1 cellular context compared by ENCODE assay signal in the genomic region with DNA sequence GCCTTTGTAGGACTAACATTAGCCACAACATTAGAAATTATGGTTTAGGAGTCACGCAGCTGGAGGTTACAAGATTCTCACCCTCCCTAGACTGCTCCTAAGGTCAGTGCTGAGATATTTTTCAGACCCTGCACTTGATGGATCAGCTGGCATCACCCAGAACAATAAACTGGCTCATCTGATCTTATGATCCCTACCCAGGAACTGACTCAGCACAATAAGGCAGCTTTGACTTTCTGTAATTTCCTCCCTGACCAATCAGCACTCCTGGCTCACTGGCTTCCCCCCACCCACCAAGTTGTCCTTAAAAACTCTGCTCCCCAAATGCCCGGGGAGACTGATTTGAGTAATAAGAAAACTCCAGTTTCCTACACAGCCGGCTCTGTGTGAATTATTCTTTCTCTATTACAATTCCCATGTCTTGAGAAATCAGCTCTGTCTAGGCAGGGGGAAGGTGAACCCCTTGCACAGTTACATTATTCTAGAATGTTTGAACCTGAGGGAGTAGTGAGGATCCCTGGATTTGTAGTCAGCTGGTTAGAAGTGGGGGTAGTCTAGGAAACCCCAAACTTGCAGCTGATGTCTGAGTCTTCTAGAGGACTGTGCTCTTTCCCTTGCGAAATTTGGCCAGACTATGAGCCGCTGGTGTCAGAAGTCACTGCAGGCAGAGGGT.
A peak's percentile ranks its signal among the peaks of the same experiment; 100 is the strongest.
TF ChIP-seq lines count a peak whose summit lies in the region.

No MANE protein-coding gene starts in this region.

TF ChIP-seq in K562, 482 proteins besides CTCF, POLR2A, EP300 and RAD21 (continued from another document and continues in another):
- TF ChIP-seq, protein P1, sequence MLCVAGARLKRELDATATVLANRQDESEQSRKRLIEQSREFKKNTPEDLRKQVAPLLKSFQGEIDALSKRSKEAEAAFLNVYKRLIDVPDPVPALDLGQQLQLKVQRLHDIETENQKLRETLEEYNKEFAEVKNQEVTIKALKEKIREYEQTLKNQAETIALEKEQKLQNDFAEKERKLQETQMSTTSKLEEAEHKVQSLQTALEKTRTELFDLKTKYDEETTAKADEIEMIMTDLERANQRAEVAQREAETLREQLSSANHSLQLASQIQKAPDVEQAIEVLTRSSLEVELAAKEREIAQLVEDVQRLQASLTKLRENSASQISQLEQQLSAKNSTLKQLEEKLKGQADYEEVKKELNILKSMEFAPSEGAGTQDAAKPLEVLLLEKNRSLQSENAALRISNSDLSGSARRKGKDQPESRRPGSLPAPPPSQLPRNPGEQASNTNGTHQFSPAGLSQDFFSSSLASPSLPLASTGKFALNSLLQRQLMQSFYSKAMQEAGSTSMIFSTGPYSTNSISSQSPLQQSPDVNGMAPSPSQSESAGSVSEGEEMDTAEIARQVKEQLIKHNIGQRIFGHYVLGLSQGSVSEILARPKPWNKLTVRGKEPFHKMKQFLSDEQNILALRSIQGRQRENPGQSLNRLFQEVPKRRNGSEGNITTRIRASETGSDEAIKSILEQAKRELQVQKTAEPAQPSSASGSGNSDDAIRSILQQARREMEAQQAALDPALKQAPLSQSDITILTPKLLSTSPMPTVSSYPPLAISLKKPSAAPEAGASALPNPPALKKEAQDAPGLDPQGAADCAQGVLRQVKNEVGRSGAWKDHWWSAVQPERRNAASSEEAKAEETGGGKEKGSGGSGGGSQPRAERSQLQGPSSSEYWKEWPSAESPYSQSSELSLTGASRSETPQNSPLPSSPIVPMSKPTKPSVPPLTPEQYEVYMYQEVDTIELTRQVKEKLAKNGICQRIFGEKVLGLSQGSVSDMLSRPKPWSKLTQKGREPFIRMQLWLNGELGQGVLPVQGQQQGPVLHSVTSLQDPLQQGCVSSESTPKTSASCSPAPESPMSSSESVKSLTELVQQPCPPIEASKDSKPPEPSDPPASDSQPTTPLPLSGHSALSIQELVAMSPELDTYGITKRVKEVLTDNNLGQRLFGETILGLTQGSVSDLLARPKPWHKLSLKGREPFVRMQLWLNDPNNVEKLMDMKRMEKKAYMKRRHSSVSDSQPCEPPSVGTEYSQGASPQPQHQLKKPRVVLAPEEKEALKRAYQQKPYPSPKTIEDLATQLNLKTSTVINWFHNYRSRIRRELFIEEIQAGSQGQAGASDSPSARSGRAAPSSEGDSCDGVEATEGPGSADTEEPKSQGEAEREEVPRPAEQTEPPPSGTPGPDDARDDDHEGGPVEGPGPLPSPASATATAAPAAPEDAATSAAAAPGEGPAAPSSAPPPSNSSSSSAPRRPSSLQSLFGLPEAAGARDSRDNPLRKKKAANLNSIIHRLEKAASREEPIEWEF (CRISPR knock-in tag; IDR thresholded peaks at IDR 0.05): no peak
- TF ChIP-seq NFE2 (IDR thresholded peaks at IDR 0.05; ENCODE audit: low read depth): peak; percentile 79
- TF ChIP-seq, protein P2, sequence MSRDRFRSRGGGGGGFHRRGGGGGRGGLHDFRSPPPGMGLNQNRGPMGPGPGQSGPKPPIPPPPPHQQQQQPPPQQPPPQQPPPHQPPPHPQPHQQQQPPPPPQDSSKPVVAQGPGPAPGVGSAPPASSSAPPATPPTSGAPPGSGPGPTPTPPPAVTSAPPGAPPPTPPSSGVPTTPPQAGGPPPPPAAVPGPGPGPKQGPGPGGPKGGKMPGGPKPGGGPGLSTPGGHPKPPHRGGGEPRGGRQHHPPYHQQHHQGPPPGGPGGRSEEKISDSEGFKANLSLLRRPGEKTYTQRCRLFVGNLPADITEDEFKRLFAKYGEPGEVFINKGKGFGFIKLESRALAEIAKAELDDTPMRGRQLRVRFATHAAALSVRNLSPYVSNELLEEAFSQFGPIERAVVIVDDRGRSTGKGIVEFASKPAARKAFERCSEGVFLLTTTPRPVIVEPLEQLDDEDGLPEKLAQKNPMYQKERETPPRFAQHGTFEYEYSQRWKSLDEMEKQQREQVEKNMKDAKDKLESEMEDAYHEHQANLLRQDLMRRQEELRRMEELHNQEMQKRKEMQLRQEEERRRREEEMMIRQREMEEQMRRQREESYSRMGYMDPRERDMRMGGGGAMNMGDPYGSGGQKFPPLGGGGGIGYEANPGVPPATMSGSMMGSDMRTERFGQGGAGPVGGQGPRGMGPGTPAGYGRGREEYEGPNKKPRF (IDR thresholded peaks at IDR 0.05; ENCODE audit: low read depth, low read length): no peak
- TF ChIP-seq SMARCB1 (IDR thresholded peaks at IDR 0.05; ENCODE audit: insufficient read length, low read depth): no peak
- no peak for TF ChIP-seq ARID2 (IDR thresholded peaks at IDR 0.05)
- no peak for TF ChIP-seq HCFC1 (IDR thresholded peaks at IDR 0.05; ENCODE audit: low read depth, low read length)
- peak; percentile 98 for TF ChIP-seq ZNF316 (IDR thresholded peaks at IDR 0.05)
- no peak for TF ChIP-seq TCF7L2 (IDR thresholded peaks at IDR 0.05; ENCODE audit: low read depth, low read length)
- no peak for TF ChIP-seq ZNF766 (CRISPR knock-in tag; conservative IDR thresholded peaks at IDR 0.05)
- TF ChIP-seq MAFF (IDR thresholded peaks at IDR 0.05; ENCODE audit: low read length): peak; percentile 70
- no peak for TF ChIP-seq ZNF24 (IDR thresholded peaks at IDR 0.05)
- TF ChIP-seq TRIM24 (IDR thresholded peaks at IDR 0.05): no peak
- no peak for TF ChIP-seq BRD4 (IDR thresholded peaks at IDR 0.05)
- no peak for TF ChIP-seq MAZ (CRISPR knock-in tag; conservative IDR thresholded peaks at IDR 0.05 in 1 of 2, IDR thresholded peaks at IDR 0.05 in 1 of 2)
- TF ChIP-seq ZNF507 (tag; conservative IDR thresholded peaks at IDR 0.05): no peak
- TF ChIP-seq MAFG (tag; conservative IDR thresholded peaks at IDR 0.05): peak; percentile 88
- no peak for TF ChIP-seq PRDM10 (IDR thresholded peaks at IDR 0.05; ENCODE audit: partially characterized antibody)
- TF ChIP-seq C11orf30 (IDR thresholded peaks at IDR 0.05; ENCODE audit: low read depth): peak; percentile 96
- TF ChIP-seq, protein P3, sequence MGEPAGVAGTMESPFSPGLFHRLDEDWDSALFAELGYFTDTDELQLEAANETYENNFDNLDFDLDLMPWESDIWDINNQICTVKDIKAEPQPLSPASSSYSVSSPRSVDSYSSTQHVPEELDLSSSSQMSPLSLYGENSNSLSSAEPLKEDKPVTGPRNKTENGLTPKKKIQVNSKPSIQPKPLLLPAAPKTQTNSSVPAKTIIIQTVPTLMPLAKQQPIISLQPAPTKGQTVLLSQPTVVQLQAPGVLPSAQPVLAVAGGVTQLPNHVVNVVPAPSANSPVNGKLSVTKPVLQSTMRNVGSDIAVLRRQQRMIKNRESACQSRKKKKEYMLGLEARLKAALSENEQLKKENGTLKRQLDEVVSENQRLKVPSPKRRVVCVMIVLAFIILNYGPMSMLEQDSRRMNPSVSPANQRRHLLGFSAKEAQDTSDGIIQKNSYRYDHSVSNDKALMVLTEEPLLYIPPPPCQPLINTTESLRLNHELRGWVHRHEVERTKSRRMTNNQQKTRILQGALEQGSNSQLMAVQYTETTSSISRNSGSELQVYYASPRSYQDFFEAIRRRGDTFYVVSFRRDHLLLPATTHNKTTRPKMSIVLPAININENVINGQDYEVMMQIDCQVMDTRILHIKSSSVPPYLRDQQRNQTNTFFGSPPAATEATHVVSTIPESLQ (CRISPR knock-in tag; IDR thresholded peaks at IDR 0.05): no peak
- TF ChIP-seq SRSF7 (optimal IDR thresholded peaks at IDR 0.05; ENCODE audit: low read depth, low read length): no peak
- TF ChIP-seq MAFK (IDR thresholded peaks at IDR 0.05; ENCODE audit: low read length): peak; percentile 58; the same call in 1 of the 2 replicates
- TF ChIP-seq CAMTA2 (CRISPR knock-in tag; conservative IDR thresholded peaks at IDR 0.05): no peak
- TF ChIP-seq ZSCAN32 (CRISPR knock-in tag; IDR thresholded peaks at IDR 0.05): no peak
- no peak for TF ChIP-seq REST (CRISPR knock-in tag; IDR thresholded peaks at IDR 0.05; ENCODE audit: low read depth)
- no peak for TF ChIP-seq KLF10 (CRISPR knock-in tag; IDR thresholded peaks at IDR 0.05)
- TF ChIP-seq TAF15 (IDR thresholded peaks at IDR 0.05; ENCODE audit: low read depth, low read length): no peak
